In the genomic region with DNA sequence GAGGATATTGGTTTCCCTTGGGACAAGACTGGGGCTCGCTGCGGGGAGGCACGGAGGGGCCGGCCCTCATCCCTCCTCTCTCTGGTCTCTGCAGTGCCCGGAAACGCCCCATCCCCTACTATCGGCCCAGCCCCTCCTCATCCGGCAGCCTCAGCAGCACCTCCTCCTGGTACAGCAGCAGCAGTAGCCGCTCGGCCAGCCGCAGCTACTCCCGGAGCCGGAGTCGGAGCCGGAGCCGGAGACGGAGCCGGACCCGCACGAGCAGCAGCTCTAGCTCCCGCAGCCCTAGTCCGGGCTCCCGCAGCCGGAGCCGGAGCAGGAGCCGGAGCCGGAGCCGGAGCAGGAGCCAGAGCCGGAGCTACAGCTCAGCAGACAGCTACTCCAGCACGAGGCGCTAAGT, we compare ENCODE assay signal across 20 cellular contexts. TPM values are rescaled to one million over a fixed set of nuclear protein-coding genes. Genes with fewer than 3 reads are reported as not detected.
DNase-seq lines count a peak whose midpoint lies in the region; ATAC-seq and TF ChIP-seq lines count a peak whose summit lies in the region.
"Had no signal": no experiment of that assay in that cellular context is flagged by ENCODE, and none has a peak within 500 bp of the region (broad histone marks: within the 10 kb centered on the region; RNA-seq: fewer than 3 reads in every experiment).

No MANE protein-coding gene starts in this region.

- H3K4me2 ChIP-seq in HCT116 (ENCODE audit: low read length), result no peak overlapping the region

- H3K4me3 Mint-ChIP-seq in endothelial cell (ENCODE audit: unreplicated experiment) (no peak overlapping the region), nephron progenitor cell (no peak overlapping the region)
- H3K4me3 Mint-ChIP-seq: activated CD4-positive, alpha-beta T cell treated with anti-CD3 and anti-CD28 coated beads, Interleukin-2, amount 10 ng/mL, durations not matched to agents 7 days and 5 days; activated naive CD4-positive, alpha-beta T cell treated with anti-CD3 and anti-CD28 coated beads, Interleukin-2, amount 50 U/mL, for 24 hours; brain had no signal

- CTCF ChIA-PET in AG04450 (lab: Charles Lee) (no interaction called here), HCT116 (lab: Charles Lee) (interaction anchor here (1.0 kb wide), 1 partner anchor 22 kb away, joined by 4 read pairs; a partner anchor contains a TSS)

- TF ChIP-seq CTCF in AG04450 (IDR thresholded peaks at IDR 0.05; ENCODE audit: low read depth, low read length) (0 out of 2 replicates have a peak, but pooled peaks have one; percentile 2), HCT116 (IDR thresholded peaks at IDR 0.05 in 2 of 3, conservative IDR thresholded peaks at IDR 0.05 in 1 of 3; ENCODE audit: borderline replicate concordance in 1 of 3, insufficient read depth in 1 of 3, low read depth in 2 of 3, low read length in 2 of 3) (peak in 2 of 3 experiments; percentile 36 to 40; a peak in 2 of 6 replicates), endothelial cell (IDR thresholded peaks at IDR 0.05; ENCODE audit: unreplicated experiment) (no peak), nephron progenitor cell (IDR thresholded peaks at IDR 0.05) (peak; percentile 13)

- RAD21 ChIA-PET in HCT116 (lab: Charles Lee; ENCODE audit: low non-redundant PET in 1 of 2, low total read pairs in 2 of 2, uncharacterized antibody in 2 of 2, unreplicated experiment in 2 of 2), result no interaction called here

- H3K79me2 ChIP-seq in HCT116 (ENCODE audit: insufficient read depth, low read length), result no peaks in the 10 kb centered on the region
- H3K79me2 ChIP-seq: parathyroid adenoma had no signal

- intact Hi-C loops in HCT116 (cut with micrococcal nuclease), result no loop called here

- H3K36me3 ChIP-seq in HCT116 (ENCODE audit: control insufficient read depth in 1 of 2, insufficient read depth in 2 of 2, low read length in 2 of 2), result no peaks in the 10 kb centered on the region
- H3K36me3 ChIP-seq: SJSA1 had no signal

- H3K27me3 Mint-ChIP-seq in endothelial cell (ENCODE audit: unreplicated experiment) (peaks cover 9% of the 10 kb centered on the region), nephron progenitor cell (ENCODE audit: low read depth, poor library complexity) (peaks cover 12% of the 10 kb centered on the region)

- no peak overlapping the region for H3K9ac ChIP-seq in HCT116 (ENCODE audit: low read length)
- H3K9ac ChIP-seq: parathyroid adenoma had no signal

- BruUV-seq in HCT116 (replicated peaks; lab: Mats Ljungman, UMichigan), result no TSS peak

- H3K9me3 ChIP-seq in AG04450 (ENCODE audit: control insufficient read depth, insufficient read depth, low read length), result peaks cover 18% of the 10 kb centered on the region
- H3K9me3 ChIP-seq in HCT116 (ENCODE audit: control insufficient read depth in 1 of 2, insufficient read depth in 1 of 2, low read depth in 1 of 2, low read length in 2 of 2), result no peaks in the 10 kb centered on the region
- H3K9me3 ChIP-seq: SJSA1 had no signal

- H3K4me1 Mint-ChIP-seq in endothelial cell (ENCODE audit: unreplicated experiment) (peaks cover 5% of the 10 kb centered on the region), nephron progenitor cell (peaks cover 36% of the 10 kb centered on the region)
- H3K4me1 Mint-ChIP-seq: activated CD4-positive, alpha-beta T cell treated with anti-CD3 and anti-CD28 coated beads, Interleukin-2, amount 10 ng/mL, durations not matched to agents 7 days and 5 days; activated naive CD4-positive, alpha-beta T cell treated with anti-CD3 and anti-CD28 coated beads, Interleukin-2, amount 50 U/mL, for 24 hours had no signal

- H3K4me3 ChIP-seq in AG04450 (ENCODE audit: low read depth, low read length) (no peak overlapping the region), HCT116 (replicated peaks in 1 of 2; ENCODE audit: low read depth in 1 of 2, low read length in 2 of 2) (no peak overlapping the region)
- H3K4me3 ChIP-seq: SJSA1 had no signal

- H3K27me3 ChIP-seq in AG04450 (ENCODE audit: control insufficient read depth, insufficient read depth, low read length) (peaks cover 3% of the 10 kb centered on the region), HCT116 (ENCODE audit: insufficient read depth, low read length) (peaks cover 9% of the 10 kb centered on the region; the same call in 1 of the 2 replicates)
- H3K27me3 ChIP-seq: SJSA1 had no signal

- H2AFZ ChIP-seq in HCT116 (ENCODE audit: low read depth, low read length, poor library complexity, severe bottlenecking), result no peak overlapping the region
- H2AFZ ChIP-seq: parathyroid adenoma had no signal

- TF ChIP-seq POLR2A in HCT116 (IDR thresholded peaks at IDR 0.05; ENCODE audit: borderline replicate concordance, extremely low read depth, insufficient read depth, insufficient read length), result no peak

- no peaks in the 10 kb centered on the region for H4K20me1 ChIP-seq in HCT116 (ENCODE audit: insufficient read depth)

- H3K27ac ChIP-seq in AG04450 (ENCODE audit: low read depth, low read length) (no peak overlapping the region), HCT116 (ENCODE audit: low read depth, low read length) (no peak overlapping the region)
- H3K27ac ChIP-seq: parathyroid adenoma, SJSA1 had no signal

- POLR2A ChIA-PET in AG04450 (lab: Yijun Ruan, JAX), result no interaction called here
- POLR2A ChIA-PET in HCT116 (lab: Charles Lee), result no interaction called here

- DNase-seq in AG04450 (ENCODE audit: low read depth, low spot score) (no peak), HCT116 (ENCODE audit: low read depth, low spot score) (no peak), endothelial cell (ENCODE audit: low spot score) (peak; percentile 17), nephron progenitor cell (peak; percentile 28), DMS153 (lab: John Stamatoyannopoulos, UW) (no peak), left lobe of liver (ENCODE audit: low spot score) (no peak)
- DNase-seq in activated T-cell treated with anti-CD3 and anti-CD28 coated beads, Interleukin-2, amount 50 U/mL, for 48 hours, result no peak
- DNase-seq: activated CD4-positive, alpha-beta T cell treated with anti-CD3 and anti-CD28 coated beads, Interleukin-2, amount 10 ng/mL, durations not matched to agents 7 days and 5 days; activated T-cell treated with anti-CD3 and anti-CD28 coated beads, Interleukin-2, amount 50 U/mL, for 1 hour; Caco-2; NCI-H2029; NCI-H524; stimulated activated naive CD4-positive, alpha-beta T cell; T1000 had no signal

- H3K9me2 ChIP-seq in HCT116 (ENCODE audit: insufficient read depth), result no peaks in the 10 kb centered on the region

- peaks cover 12 to 22% of the 10 kb centered on the region in 2 experiments; a peak in 3 of 4 replicates for H3K4me1 ChIP-seq in HCT116 (ENCODE audit: control insufficient read depth in 1 of 2, insufficient read depth in 2 of 2, low read length in 2 of 2)
- H3K4me1 ChIP-seq: parathyroid adenoma, SJSA1 had no signal

- no peak for ATAC-seq in HCT116
- ATAC-seq in GM18520 (IDR thresholded peaks at IDR 0.05; ENCODE audit: unreplicated experiment), result no peak
- ATAC-seq in left lobe of liver, result no peak

- H3K27ac Mint-ChIP-seq in endothelial cell (ENCODE audit: unreplicated experiment), result no peak overlapping the region
- H3K27ac Mint-ChIP-seq in nephron progenitor cell, result no peak overlapping the region
- H3K27ac Mint-ChIP-seq: activated CD4-positive, alpha-beta T cell treated with anti-CD3 and anti-CD28 coated beads, Interleukin-2, amount 10 ng/mL, durations not matched to agents 7 days and 5 days; activated naive CD4-positive, alpha-beta T cell treated with anti-CD3 and anti-CD28 coated beads, Interleukin-2, amount 50 U/mL, for 24 hours had no signal

- H3K36me3 Mint-ChIP-seq in endothelial cell (ENCODE audit: low read depth, unreplicated experiment), result peaks cover 4% of the 10 kb centered on the region
- no peaks in the 10 kb centered on the region for H3K36me3 Mint-ChIP-seq in nephron progenitor cell (ENCODE audit: low read depth)

- H3K9me3 Mint-ChIP-seq in endothelial cell (ENCODE audit: unreplicated experiment) (no peaks in the 10 kb centered on the region), nephron progenitor cell (peaks cover 4% of the 10 kb centered on the region)

- no peak for TF ChIP-seq RAD21 in HCT116 (IDR thresholded peaks at IDR 0.05; ENCODE audit: low read depth)

TF ChIP-seq in HCT116, 20 proteins besides CTCF, POLR2A, EP300 and RAD21:
- TF ChIP-seq ELF1 (IDR thresholded peaks at IDR 0.05; ENCODE audit: borderline replicate concordance, low read depth) (no peak), EZH2 (IDR thresholded peaks at IDR 0.05) (no peak), FOSL1 (IDR thresholded peaks at IDR 0.05; ENCODE audit: low read depth) (no peak), CBX3 (IDR thresholded peaks at IDR 0.05; ENCODE audit: low read depth) (no peak), ZNF274 (IDR thresholded peaks at IDR 0.05; ENCODE audit: low read depth, low read length) (no peak), SRF (IDR thresholded peaks at IDR 0.05; ENCODE audit: low read depth) (no peak), EZH2phosphoT487 (IDR thresholded peaks at IDR 0.05; ENCODE audit: borderline replicate concordance) (no peak), EGR1 (IDR thresholded peaks at IDR 0.05; ENCODE audit: low read depth) (no peak), SP1 (IDR thresholded peaks at IDR 0.05; ENCODE audit: low read depth) (no peak)
- TF ChIP-seq, protein P1, sequence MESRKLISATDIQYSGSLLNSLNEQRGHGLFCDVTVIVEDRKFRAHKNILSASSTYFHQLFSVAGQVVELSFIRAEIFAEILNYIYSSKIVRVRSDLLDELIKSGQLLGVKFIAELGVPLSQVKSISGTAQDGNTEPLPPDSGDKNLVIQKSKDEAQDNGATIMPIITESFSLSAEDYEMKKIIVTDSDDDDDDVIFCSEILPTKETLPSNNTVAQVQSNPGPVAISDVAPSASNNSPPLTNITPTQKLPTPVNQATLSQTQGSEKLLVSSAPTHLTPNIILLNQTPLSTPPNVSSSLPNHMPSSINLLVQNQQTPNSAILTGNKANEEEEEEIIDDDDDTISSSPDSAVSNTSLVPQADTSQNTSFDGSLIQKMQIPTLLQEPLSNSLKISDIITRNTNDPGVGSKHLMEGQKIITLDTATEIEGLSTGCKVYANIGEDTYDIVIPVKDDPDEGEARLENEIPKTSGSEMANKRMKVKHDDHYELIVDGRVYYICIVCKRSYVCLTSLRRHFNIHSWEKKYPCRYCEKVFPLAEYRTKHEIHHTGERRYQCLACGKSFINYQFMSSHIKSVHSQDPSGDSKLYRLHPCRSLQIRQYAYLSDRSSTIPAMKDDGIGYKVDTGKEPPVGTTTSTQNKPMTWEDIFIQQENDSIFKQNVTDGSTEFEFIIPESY (IDR thresholded peaks at IDR 0.05; ENCODE audit: extremely low read depth, insufficient replicate concordance, low read length), result no peak

RNA-seq across cellular contexts. Expression of a gene that starts 22.3 kb away (rescaled TPM):
- polyA plus RNA-seq in AG04450 (2011; rRNA removed), result 27.1 and 34.3 TPM in 2 replicates
- 19.0 TPM in 2 replicates for polyA minus RNA-seq in AG04450 (2011; rRNA and poly(A)+ RNA removed)
- 3.5 TPM for total RNA-seq in HCT116 (2021; ENCODE audit: unreplicated experiment)
- 1.1 and 1.7 TPM in 2 replicates for polyA plus RNA-seq in HCT116 (2012)
- 2.7 TPM for total RNA-seq in endothelial cell (ENCODE audit: unreplicated experiment)
- 0.96 TPM for total RNA-seq in left lobe of liver
- total RNA-seq: activated CD4-positive, alpha-beta T cell treated with anti-CD3 and anti-CD28 coated beads, Interleukin-2, amount 10 ng/mL, durations not matched to agents 7 days and 5 days; OCI-LY7 had no signal

Comparison
In these comparisons a context has a peak if more than half of its experiments do, and no peak if none do; other contexts are left out.
1. DNase-seq: peak in endothelial cell (single experiment) and nephron progenitor cell (single experiment); none in AG04450 (single experiment), HCT116 (single experiment), DMS153 (single experiment), activated T-cell treated with anti-CD3 and anti-CD28 coated beads, Interleukin-2, amount 50 U/mL, for 48 hours (0 of 2) and left lobe of liver (single experiment).